2 cellular contexts compared by ENCODE assay signal in the genomic region with DNA sequence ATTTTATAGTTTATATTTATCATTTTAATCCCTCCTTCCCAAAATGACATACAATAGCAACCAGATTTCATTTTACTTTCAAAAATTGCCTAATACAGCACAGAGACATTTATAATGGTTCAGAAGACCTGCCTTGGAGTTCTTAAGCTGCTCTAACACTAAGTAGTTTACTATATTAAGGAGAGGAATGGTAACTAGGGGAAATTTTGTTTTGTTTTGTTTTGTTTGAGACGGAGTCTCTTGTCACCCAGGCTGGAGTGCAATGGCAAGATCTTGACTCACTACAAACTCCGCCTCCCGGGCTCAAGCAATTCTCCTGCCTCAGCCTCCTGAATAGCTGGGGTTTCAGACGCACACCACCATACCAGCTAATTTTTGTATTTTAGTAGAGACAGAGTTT.
A peak's percentile ranks its signal among the peaks of the same experiment; 100 is the strongest.
TF ChIP-seq lines count a peak whose summit lies in the region.

No MANE protein-coding gene starts in this region.

TF ChIP-seq in K562, 482 proteins besides CTCF, POLR2A, EP300 and RAD21:
- no peak for TF ChIP-seq HDAC2 (IDR thresholded peaks at IDR 0.05)
- TF ChIP-seq PHB (CRISPR knock-in tag; IDR thresholded peaks at IDR 0.05) = no peak
- no peak for TF ChIP-seq MCM3 (IDR thresholded peaks at IDR 0.05)
- TF ChIP-seq RFX5 (IDR thresholded peaks at IDR 0.05; ENCODE audit: low read depth, low read length) = no peak
- TF ChIP-seq ARHGAP35 (IDR thresholded peaks at IDR 0.05; ENCODE audit: partially characterized antibody) = no peak
- TF ChIP-seq CBX8 (IDR thresholded peaks at IDR 0.05; ENCODE audit: borderline replicate concordance, extremely low read depth, low read depth, low read length, poor library complexity, severe bottlenecking) = peak; percentile 78

TF ChIP-seq in SK-N-SH treated with all-trans-retinoic acid at 6 μM for 48 hours, 23 proteins besides CTCF, POLR2A, EP300 and RAD21:
- no peak for TF ChIP-seq TOX (CRISPR knock-in tag; IDR thresholded peaks at IDR 0.05; ENCODE audit: borderline replicate concordance)
- TF ChIP-seq GLIS3 (CRISPR knock-in tag; IDR thresholded peaks at IDR 0.05) = no peak
- TF ChIP-seq OSR1 (CRISPR knock-in tag; IDR thresholded peaks at IDR 0.05) = no peak
- no peak for TF ChIP-seq TCF4 (CRISPR knock-in tag; IDR thresholded peaks at IDR 0.05; ENCODE audit: borderline replicate concordance)
- TF ChIP-seq, protein P1, sequence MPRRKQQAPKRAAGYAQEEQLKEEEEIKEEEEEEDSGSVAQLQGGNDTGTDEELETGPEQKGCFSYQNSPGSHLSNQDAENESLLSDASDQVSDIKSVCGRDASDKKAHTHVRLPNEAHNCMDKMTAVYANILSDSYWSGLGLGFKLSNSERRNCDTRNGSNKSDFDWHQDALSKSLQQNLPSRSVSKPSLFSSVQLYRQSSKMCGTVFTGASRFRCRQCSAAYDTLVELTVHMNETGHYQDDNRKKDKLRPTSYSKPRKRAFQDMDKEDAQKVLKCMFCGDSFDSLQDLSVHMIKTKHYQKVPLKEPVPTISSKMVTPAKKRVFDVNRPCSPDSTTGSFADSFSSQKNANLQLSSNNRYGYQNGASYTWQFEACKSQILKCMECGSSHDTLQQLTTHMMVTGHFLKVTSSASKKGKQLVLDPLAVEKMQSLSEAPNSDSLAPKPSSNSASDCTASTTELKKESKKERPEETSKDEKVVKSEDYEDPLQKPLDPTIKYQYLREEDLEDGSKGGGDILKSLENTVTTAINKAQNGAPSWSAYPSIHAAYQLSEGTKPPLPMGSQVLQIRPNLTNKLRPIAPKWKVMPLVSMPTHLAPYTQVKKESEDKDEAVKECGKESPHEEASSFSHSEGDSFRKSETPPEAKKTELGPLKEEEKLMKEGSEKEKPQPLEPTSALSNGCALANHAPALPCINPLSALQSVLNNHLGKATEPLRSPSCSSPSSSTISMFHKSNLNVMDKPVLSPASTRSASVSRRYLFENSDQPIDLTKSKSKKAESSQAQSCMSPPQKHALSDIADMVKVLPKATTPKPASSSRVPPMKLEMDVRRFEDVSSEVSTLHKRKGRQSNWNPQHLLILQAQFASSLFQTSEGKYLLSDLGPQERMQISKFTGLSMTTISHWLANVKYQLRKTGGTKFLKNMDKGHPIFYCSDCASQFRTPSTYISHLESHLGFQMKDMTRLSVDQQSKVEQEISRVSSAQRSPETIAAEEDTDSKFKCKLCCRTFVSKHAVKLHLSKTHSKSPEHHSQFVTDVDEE (CRISPR knock-in tag; IDR thresholded peaks at IDR 0.05) = no peak
- TF ChIP-seq ARNTL (CRISPR knock-in tag; IDR thresholded peaks at IDR 0.05; ENCODE audit: borderline replicate concordance, low read depth) = no peak
- TF ChIP-seq RARB (CRISPR knock-in tag; IDR thresholded peaks at IDR 0.05) = no peak
- TF ChIP-seq ISL1 (CRISPR knock-in tag; IDR thresholded peaks at IDR 0.05) = no peak
- TF ChIP-seq, protein P2, sequence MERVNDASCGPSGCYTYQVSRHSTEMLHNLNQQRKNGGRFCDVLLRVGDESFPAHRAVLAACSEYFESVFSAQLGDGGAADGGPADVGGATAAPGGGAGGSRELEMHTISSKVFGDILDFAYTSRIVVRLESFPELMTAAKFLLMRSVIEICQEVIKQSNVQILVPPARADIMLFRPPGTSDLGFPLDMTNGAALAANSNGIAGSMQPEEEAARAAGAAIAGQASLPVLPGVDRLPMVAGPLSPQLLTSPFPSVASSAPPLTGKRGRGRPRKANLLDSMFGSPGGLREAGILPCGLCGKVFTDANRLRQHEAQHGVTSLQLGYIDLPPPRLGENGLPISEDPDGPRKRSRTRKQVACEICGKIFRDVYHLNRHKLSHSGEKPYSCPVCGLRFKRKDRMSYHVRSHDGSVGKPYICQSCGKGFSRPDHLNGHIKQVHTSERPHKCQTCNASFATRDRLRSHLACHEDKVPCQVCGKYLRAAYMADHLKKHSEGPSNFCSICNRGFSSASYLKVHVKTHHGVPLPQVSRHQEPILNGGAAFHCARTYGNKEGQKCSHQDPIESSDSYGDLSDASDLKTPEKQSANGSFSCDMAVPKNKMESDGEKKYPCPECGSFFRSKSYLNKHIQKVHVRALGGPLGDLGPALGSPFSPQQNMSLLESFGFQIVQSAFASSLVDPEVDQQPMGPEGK (CRISPR knock-in tag; IDR thresholded peaks at IDR 0.05; ENCODE audit: borderline replicate concordance) = no peak
- no peak for TF ChIP-seq PPARA (CRISPR knock-in tag; IDR thresholded peaks at IDR 0.05; ENCODE audit: borderline replicate concordance)
- TF ChIP-seq ZFP3 (CRISPR knock-in tag; IDR thresholded peaks at IDR 0.05) = no peak
